ENCODE assay signal across 10 cellular contexts in genomic region chr16:25181247-25181646, GRCh38. TPM values are rescaled to one million over a fixed set of nuclear protein-coding genes. Genes with fewer than 3 reads are reported as not detected.
"Had no signal": no experiment of that assay in that cellular context is flagged by ENCODE, and none has a peak within 500 bp of the region (broad histone marks: within the 10 kb centered on the region; RNA-seq: fewer than 3 reads in every experiment).

No MANE protein-coding gene starts in this region.

RNA-seq across cellular contexts. Expression of gene AQP8, which starts 35.5 kb away (rescaled TPM):
- total RNA-seq: HT1080; IMR-90; LHCN-M2; MCF 10A; PC-9; Peyer's patch; Right ventricle myocardium inferior; RPMI7951; SJCRH30; T-helper 1 cell treated with Interleukin-12 subunit alpha and Interleukin-12 subunit beta and Interleukin-4 antibody, amounts not matched to agents 30 ng/mL and 1 ng/mL, for 36 hours had no signal
- polyA plus RNA-seq: IMR-90 had no signal
